Comparison of ENCODE assay signal across 24 cellular contexts in genomic region chr20:13251556-13251955, GRCh38.
"Had no signal": no experiment of that assay in that cellular context is flagged by ENCODE, and none has a peak within 500 bp of the region (broad histone marks: within the 10 kb centered on the region; RNA-seq: fewer than 3 reads in every experiment).

No MANE protein-coding gene starts in this region.

- H3K4me3 Mint-ChIP-seq: activated CD4-positive, alpha-beta T cell treated with anti-CD3 and anti-CD28 coated beads, Interleukin-2, amount 10 ng/mL, durations not matched to agents 7 days and 5 days; activated CD8-positive, alpha-beta T cell treated with anti-CD3 and anti-CD28 coated beads, Interleukin-2, amount 10 ng/mL, durations not matched to agents 7 days and 5 days; activated naive CD4-positive, alpha-beta T cell treated with anti-CD3 and anti-CD28 coated beads, Interleukin-2, amount 10 ng/mL, durations not matched to agents 7 days and 5 days; mesothelial cell of epicardium; nephron progenitor cell had no signal

- H3K4me1 ChIP-seq: stomach, testis, upper lobe of left lung had no signal

- H3K27me3 Mint-ChIP-seq: activated CD4-positive, alpha-beta T cell treated with anti-CD3 and anti-CD28 coated beads, Interleukin-2, amount 10 ng/mL, durations not matched to agents 7 days and 5 days had no signal

- H3K36me3 Mint-ChIP-seq: mesothelial cell of epicardium had no signal

- H3K4me3 ChIP-seq: cardiac muscle cell, dorsolateral prefrontal cortex, lung, stomach, testis, upper lobe of left lung had no signal

- H3K9me3 Mint-ChIP-seq: mesothelial cell of epicardium, nephron progenitor cell had no signal

- H3K27me3 ChIP-seq: cardiac muscle cell, dorsolateral prefrontal cortex, stomach, testis, upper lobe of left lung had no signal

- H3K27ac Mint-ChIP-seq: activated CD4-positive, alpha-beta T cell treated with anti-CD3 and anti-CD28 coated beads, Interleukin-2, amount 10 ng/mL, durations not matched to agents 7 days and 5 days; activated CD8-positive, alpha-beta T cell treated with anti-CD3 and anti-CD28 coated beads, Interleukin-2, amount 10 ng/mL, durations not matched to agents 7 days and 5 days; activated naive CD4-positive, alpha-beta T cell treated with anti-CD3 and anti-CD28 coated beads, Interleukin-2, amount 10 ng/mL, durations not matched to agents 7 days and 5 days; mesothelial cell of epicardium; nephron progenitor cell had no signal

- H3K9me3 ChIP-seq: stomach, testis, upper lobe of left lung had no signal

- H3K27ac ChIP-seq: cardiac muscle cell, dorsolateral prefrontal cortex, epithelial cell of prostate, stomach, testis, upper lobe of left lung had no signal

- DNase-seq: activated CD4-positive, alpha-beta T cell treated with anti-CD3 and anti-CD28 coated beads, Interleukin-2, amount 10 ng/mL, durations not matched to agents 7 days and 5 days; activated CD8-positive, alpha-beta memory T cell treated with anti-CD3 and anti-CD28 coated beads, Interleukin-2, amount 50 U/mL, for 4 hours; activated CD8-positive, alpha-beta T cell treated with anti-CD3 and anti-CD28 coated beads, Interleukin-2, amount 10 ng/mL, durations not matched to agents 7 days and 5 days; activated effector memory CD4-positive, alpha-beta T cell treated with Interleukin-2 at 50 U/mL for 16 hours; activated naive CD4-positive, alpha-beta T cell treated with anti-CD3 and anti-CD28 coated beads, Interleukin-2, amount 10 ng/mL, durations not matched to agents 7 days and 5 days; activated T-cell treated with anti-CD3 and anti-CD28 coated beads, Interleukin-2, amount 50 U/mL, for 48 hours; dorsolateral prefrontal cortex; head of caudate nucleus; nephron progenitor cell; nucleus accumbens; small intestine; stimulated activated CD4-positive, alpha-beta T cell treated with anti-CD3 and anti-CD28 coated beads, Interleukin-15, amount 100 ng/mL, for 24 hours; stimulated activated CD4-positive, alpha-beta T cell treated with anti-CD3 and anti-CD28 coated beads, Interleukin-2, amount 100 ng/mL, for 48 hours; stomach; T-helper 1 cell; T1000; testis; upper lobe of left lung had no signal

- H3K36me3 ChIP-seq: cardiac muscle cell, stomach, upper lobe of left lung had no signal

- ATAC-seq: activated CD4-positive, CD25-positive, alpha-beta regulatory T cell treated with anti-CD3 and anti-CD28 coated beads, Interleukin-2, amount 50 U/mL, for 24 hours; activated CD8-positive, alpha-beta T cell treated with anti-CD3 and anti-CD28 coated beads, Interleukin-2, amount 10 ng/mL, durations not matched to agents 7 days and 5 days; SK-N-SH treated with all-trans-retinoic acid at 6 μM for 48 hours had no signal

- H3K4me1 Mint-ChIP-seq: mesothelial cell of epicardium had no signal
